Comparison of ENCODE assay signal across 19 cellular contexts in genomic region chr3:172057624-172058023, GRCh38.
"Had no signal": no experiment of that assay in that cellular context is flagged by ENCODE, and none has a peak within 500 bp of the region (broad histone marks: within the 10 kb centered on the region; RNA-seq: fewer than 3 reads in every experiment).

No MANE protein-coding gene starts in this region.

- H3K36me3 Mint-ChIP-seq: memory B cell had no signal

- ATAC-seq: activated CD8-positive, alpha-beta T cell treated with anti-CD3 and anti-CD28 coated beads for 36 hours; activated naive CD8-positive, alpha-beta T cell treated with anti-CD3 and anti-CD28 coated beads, Interleukin-2, amount 50 U/mL, for 24 hours; naive thymus-derived CD8-positive, alpha-beta T cell; T-cell had no signal

- H3K9me3 Mint-ChIP-seq: activated CD8-positive, alpha-beta T cell treated with anti-CD3 and anti-CD28 coated beads for 36 hours; activated naive CD4-positive, alpha-beta T cell treated with anti-CD3 and anti-CD28 coated beads, Interleukin-2, amount 10 ng/mL, durations not matched to agents 7 days and 5 days; activated naive CD8-positive, alpha-beta T cell treated with anti-CD3 and anti-CD28 coated beads, Interleukin-2, amount 50 U/mL, for 24 hours; activated T-cell treated with anti-CD3 and anti-CD28 coated beads, Interleukin-2, amount 50 U/mL, for 24 hours; brain; memory B cell; naive thymus-derived CD8-positive, alpha-beta T cell; stimulated activated naive CD8-positive, alpha-beta T cell treated with anti-CD3 and anti-CD28 coated beads, Interleukin-15, Interleukin-2, amounts not matched to agents 100 ng/mL and 50 ng/mL, for 24 hours; T-cell had no signal

- DNase-seq: activated CD4-positive, alpha-beta T cell treated with anti-CD3 and anti-CD28 coated beads for 48 hours; activated CD4-positive, CD25-positive, alpha-beta regulatory T cell; activated CD8-positive, alpha-beta T cell treated with anti-CD3 and anti-CD28 coated beads for 36 hours; activated naive CD4-positive, alpha-beta T cell treated with anti-CD3 and anti-CD28 coated beads, Interleukin-2, amount 10 ng/mL, durations not matched to agents 7 days and 5 days; activated naive CD8-positive, alpha-beta T cell treated with anti-CD3 and anti-CD28 coated beads, Interleukin-2, amount 50 U/mL, for 24 hours; activated T-cell treated with anti-CD3 and anti-CD28 coated beads, Interleukin-2, amount 50 U/mL, for 24 hours; anterior cingulate cortex; central memory CD4-positive, alpha-beta T cell; kidney glomerular epithelial cell; naive thymus-derived CD8-positive, alpha-beta T cell; occipital lobe; T-cell; T-helper 9 cell; trophoblast cell had no signal

- H3K27ac Mint-ChIP-seq: activated CD8-positive, alpha-beta T cell treated with anti-CD3 and anti-CD28 coated beads for 36 hours; activated naive CD4-positive, alpha-beta T cell treated with anti-CD3 and anti-CD28 coated beads, Interleukin-2, amount 10 ng/mL, durations not matched to agents 7 days and 5 days; activated naive CD8-positive, alpha-beta T cell treated with anti-CD3 and anti-CD28 coated beads, Interleukin-2, amount 50 U/mL, for 24 hours; activated T-cell treated with anti-CD3 and anti-CD28 coated beads, Interleukin-2, amount 50 U/mL, for 24 hours; memory B cell; stimulated activated naive CD8-positive, alpha-beta T cell treated with anti-CD3 and anti-CD28 coated beads, Interleukin-15, Interleukin-2, amounts not matched to agents 100 ng/mL and 50 ng/mL, for 24 hours; T-cell had no signal

- FAIRE-seq: frontal cortex had no signal

- H3K27me3 Mint-ChIP-seq: activated CD8-positive, alpha-beta T cell treated with anti-CD3 and anti-CD28 coated beads for 36 hours; activated naive CD4-positive, alpha-beta T cell treated with anti-CD3 and anti-CD28 coated beads, Interleukin-2, amount 10 ng/mL, durations not matched to agents 7 days and 5 days; activated naive CD8-positive, alpha-beta T cell treated with anti-CD3 and anti-CD28 coated beads, Interleukin-2, amount 50 U/mL, for 24 hours; activated T-cell treated with anti-CD3 and anti-CD28 coated beads, Interleukin-2, amount 50 U/mL, for 24 hours; brain; memory B cell; naive thymus-derived CD8-positive, alpha-beta T cell; progenitor cell of endocrine pancreas; stimulated activated naive CD8-positive, alpha-beta T cell treated with anti-CD3 and anti-CD28 coated beads, Interleukin-15, Interleukin-2, amounts not matched to agents 100 ng/mL and 50 ng/mL, for 24 hours; T-cell had no signal

- H3K4me3 Mint-ChIP-seq: activated CD8-positive, alpha-beta T cell treated with anti-CD3 and anti-CD28 coated beads for 36 hours; activated naive CD4-positive, alpha-beta T cell treated with anti-CD3 and anti-CD28 coated beads, Interleukin-2, amount 10 ng/mL, durations not matched to agents 7 days and 5 days; activated naive CD8-positive, alpha-beta T cell treated with anti-CD3 and anti-CD28 coated beads, Interleukin-2, amount 50 U/mL, for 24 hours; activated T-cell treated with anti-CD3 and anti-CD28 coated beads, Interleukin-2, amount 50 U/mL, for 24 hours; brain; memory B cell; naive thymus-derived CD8-positive, alpha-beta T cell; stimulated activated naive CD8-positive, alpha-beta T cell treated with anti-CD3 and anti-CD28 coated beads, Interleukin-15, Interleukin-2, amounts not matched to agents 100 ng/mL and 50 ng/mL, for 24 hours had no signal
